Comparison of ENCODE assay signal across 21 cellular contexts in the genomic region with DNA sequence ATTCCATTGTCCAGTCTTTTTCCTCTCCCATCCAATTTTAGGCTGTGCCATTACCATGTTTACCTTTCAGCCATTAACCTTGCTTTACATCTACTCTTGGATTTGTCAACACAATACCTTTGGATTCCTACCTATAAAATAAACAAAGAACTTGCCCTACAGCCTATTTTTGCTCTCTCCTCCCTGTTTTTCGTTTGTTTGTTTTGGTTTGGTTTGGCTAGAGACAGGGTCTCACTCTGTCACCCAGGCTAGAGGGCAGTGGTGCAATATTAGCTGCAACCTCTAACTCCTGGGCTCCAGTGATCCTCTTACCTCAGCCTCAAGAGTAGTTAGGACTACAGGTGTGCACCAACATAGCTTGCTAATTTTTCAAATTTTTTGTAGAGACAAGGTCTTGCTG.
"Had no signal": no experiment of that assay in that cellular context is flagged by ENCODE, and none has a peak within 500 bp of the region (broad histone marks: within the 10 kb centered on the region; RNA-seq: fewer than 3 reads in every experiment).

No MANE protein-coding gene starts in this region.

- FAIRE-seq: TTC549 had no signal

- DNase-seq: activated CD4-positive, alpha-beta T cell treated with anti-CD3 and anti-CD28 coated beads, Interleukin-2, amount 10 ng/mL, durations not matched to agents 7 days and 5 days; activated CD8-positive, alpha-beta memory T cell treated with anti-CD3 and anti-CD28 coated beads, Interleukin-2, amount 50 U/mL, for 48 hours; activated naive CD4-positive, alpha-beta T cell; activated naive CD8-positive, alpha-beta T cell treated with anti-CD3 and anti-CD28 coated beads, Interleukin-2, amount 50 U/mL, for 24 hours; dorsolateral prefrontal cortex; heart right ventricle; left cardiac atrium; mucosa of descending colon; nucleus accumbens; posterior cingulate gyrus; retina; stimulated activated naive CD4-positive, alpha-beta T cell had no signal

- H3K27me3 Mint-ChIP-seq: activated CD4-positive, alpha-beta T cell treated with anti-CD3 and anti-CD28 coated beads, Interleukin-2, amount 10 ng/mL, durations not matched to agents 7 days and 5 days; activated naive CD8-positive, alpha-beta T cell treated with anti-CD3 and anti-CD28 coated beads, Interleukin-2, amount 50 U/mL, for 24 hours; type B pancreatic cell had no signal

- H3K27ac ChIP-seq: cardiac muscle cell, dorsolateral prefrontal cortex, gastroesophageal sphincter, heart right ventricle, suprapubic skin had no signal

- H3K36me3 ChIP-seq: cardiac muscle cell had no signal

- H3K4me1 Mint-ChIP-seq: nephron, WTC11 had no signal

- H3K4me3 ChIP-seq: cardiac muscle cell, dorsolateral prefrontal cortex, gastroesophageal sphincter, heart right ventricle, lung, mucosa of descending colon, suprapubic skin had no signal

- H3K36me3 Mint-ChIP-seq: type B pancreatic cell, WTC11 had no signal

- H3K4me1 ChIP-seq: gastroesophageal sphincter, suprapubic skin had no signal

- H3K27ac Mint-ChIP-seq: activated CD4-positive, alpha-beta T cell treated with anti-CD3 and anti-CD28 coated beads, Interleukin-2, amount 10 ng/mL, durations not matched to agents 7 days and 5 days; activated naive CD8-positive, alpha-beta T cell treated with anti-CD3 and anti-CD28 coated beads, Interleukin-2, amount 50 U/mL, for 24 hours; activated T-helper 1 cell treated with anti-CD3 and anti-CD28 coated beads, Interleukin-12 subunit alpha, Interleukin-12 subunit beta, Interleukin-2, Interleukin-4 antibody, amounts not matched to agents 30 ng/mL and 10 ng/mL and 1 ng/mL, durations not matched to agents 14 hours and 24 hours and 36 hours; nephron; type B pancreatic cell; WTC11 had no signal

- H3K4me3 Mint-ChIP-seq: activated CD4-positive, alpha-beta T cell treated with anti-CD3 and anti-CD28 coated beads, Interleukin-2, amount 10 ng/mL, durations not matched to agents 7 days and 5 days; activated naive CD8-positive, alpha-beta T cell treated with anti-CD3 and anti-CD28 coated beads, Interleukin-2, amount 50 U/mL, for 24 hours; activated T-helper 1 cell treated with anti-CD3 and anti-CD28 coated beads, Interleukin-12 subunit alpha, Interleukin-12 subunit beta, Interleukin-2, Interleukin-4 antibody, amounts not matched to agents 30 ng/mL and 10 ng/mL and 1 ng/mL, durations not matched to agents 14 hours and 24 hours and 36 hours; nephron; type B pancreatic cell; WTC11 had no signal

- H3K9me3 ChIP-seq: mucosa of descending colon, suprapubic skin had no signal

- ATAC-seq: activated naive CD8-positive, alpha-beta T cell treated with anti-CD3 and anti-CD28 coated beads, Interleukin-2, amount 50 U/mL, for 24 hours; gastroesophageal sphincter; heart right ventricle; left cardiac atrium; mucosa of descending colon; WTC11 had no signal

- H3K27me3 ChIP-seq: cardiac muscle cell, dorsolateral prefrontal cortex, gastroesophageal sphincter, heart right ventricle, suprapubic skin had no signal
